In the genomic region with DNA sequence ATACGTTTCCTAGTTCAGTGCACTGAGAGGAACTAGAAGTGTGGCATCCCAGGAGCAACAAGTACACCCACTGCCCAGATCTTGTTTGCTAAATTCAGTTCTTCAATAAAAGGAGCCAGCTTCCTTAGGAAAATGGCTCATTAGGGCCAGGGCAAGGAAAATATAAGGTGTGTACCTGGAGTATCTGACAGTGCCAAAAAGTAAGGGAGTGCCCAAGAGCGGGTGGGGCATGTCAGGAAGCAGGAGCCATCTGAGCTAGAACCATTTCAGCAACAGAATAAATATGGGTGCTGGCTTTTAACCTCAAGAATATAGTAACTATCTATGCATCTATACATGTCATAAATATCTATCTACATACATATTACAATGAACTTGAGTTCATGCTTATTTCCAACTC, we compare ENCODE assay signal across 19 cellular contexts. TPM values are rescaled to one million over a fixed set of nuclear protein-coding genes. Genes with fewer than 3 reads are reported as not detected.
A peak's percentile ranks its signal among the peaks of the same experiment; 100 is the strongest.
DNase-seq lines count a peak whose midpoint lies in the region; ATAC-seq and TF ChIP-seq lines count a peak whose summit lies in the region.
"Had no signal": no experiment of that assay in that cellular context is flagged by ENCODE, and none has a peak within 500 bp of the region (broad histone marks: within the 10 kb centered on the region; RNA-seq: fewer than 3 reads in every experiment).

No MANE protein-coding gene starts in this region.

- H3K36me3 Mint-ChIP-seq in activated CD8-positive, alpha-beta T cell treated with anti-CD3 and anti-CD28 coated beads, Interleukin-2, amount 10 ng/mL, durations not matched to agents 7 days and 5 days (ENCODE audit: low read depth) = peaks cover 3% of the 10 kb centered on the region
- peaks cover 31% of the 10 kb centered on the region for H3K36me3 Mint-ChIP-seq in activated CD8-positive, alpha-beta T cell treated with anti-CD3 and anti-CD28 coated beads for 36 hours (ENCODE audit: low read depth)
- H3K36me3 Mint-ChIP-seq in osteocyte (ENCODE audit: unreplicated experiment) = peaks cover 22% of the 10 kb centered on the region

- TF ChIP-seq EP300 in esophagus muscularis mucosa (IDR thresholded peaks at IDR 0.05) = no peak

- H3K36me3 ChIP-seq in esophagus muscularis mucosa (peaks cover 0 to 16% (median 3%) of the 10 kb centered on the region in 4 donors), esophagus squamous epithelium (peaks cover 0 to 10% (median 0%) of the 10 kb centered on the region in 3 donors)

- intact Hi-C loops in activated CD8-positive, alpha-beta T cell treated with anti-CD3 and anti-CD28 coated beads for 36 hours (cut with micrococcal nuclease) = no loop called here
- intact Hi-C loops in esophagus muscularis mucosa (cut with DNase I) = no loop called here
- intact Hi-C loops in esophagus squamous epithelium (cut with DNase I) = no loop called here

- CTCF ChIA-PET in activated CD8-positive, alpha-beta T cell treated with anti-CD3 and anti-CD28 coated beads, Interleukin-2, amount 10 ng/mL, durations not matched to agents 7 days and 5 days (lab: Charles Lee) = no interaction called here
- CTCF ChIA-PET in activated CD8-positive, alpha-beta T cell treated with anti-CD3 and anti-CD28 coated beads for 36 hours (lab: Charles Lee) = no interaction called here
- CTCF ChIA-PET in HEK293T (lab: Yijun Ruan, JAX) = no interaction called here

- no peaks in the 10 kb centered on the region for H3K9me3 ChIP-seq in esophagus muscularis mucosa
- peaks cover 0 to 5% (median 0%) of the 10 kb centered on the region in 3 donors for H3K9me3 ChIP-seq in esophagus squamous epithelium

- H3K4me1 Mint-ChIP-seq in activated CD8-positive, alpha-beta T cell treated with anti-CD3 and anti-CD28 coated beads, Interleukin-2, amount 10 ng/mL, durations not matched to agents 7 days and 5 days (ENCODE audit: low read depth) = peaks cover under 1% of the 10 kb centered on the region
- H3K4me1 Mint-ChIP-seq in activated CD8-positive, alpha-beta T cell treated with anti-CD3 and anti-CD28 coated beads for 36 hours (ENCODE audit: low read depth) = peaks cover 3% of the 10 kb centered on the region
- H3K4me1 Mint-ChIP-seq in osteocyte (ENCODE audit: unreplicated experiment) = no peaks in the 10 kb centered on the region
- H3K4me1 Mint-ChIP-seq: B cell had no signal

- H3K27me3 ChIP-seq in esophagus muscularis mucosa (no peaks in the 10 kb centered on the region), esophagus squamous epithelium (no peaks in the 10 kb centered on the region)
- H3K27me3 ChIP-seq: BLaER1 had no signal

- H3K4me3 ChIP-seq in esophagus muscularis mucosa (no peak overlapping the region), esophagus squamous epithelium (no peak overlapping the region)
- H3K4me3 ChIP-seq: BLaER1, GM23248 had no signal

- TF ChIP-seq POLR2A in esophagus muscularis mucosa (IDR thresholded peaks at IDR 0.05; ENCODE audit: low read depth) (no peak), esophagus squamous epithelium (IDR thresholded peaks at IDR 0.05) (no peak)

- POLR2A ChIA-PET in activated CD8-positive, alpha-beta T cell treated with anti-CD3 and anti-CD28 coated beads, Interleukin-2, amount 10 ng/mL, durations not matched to agents 7 days and 5 days (lab: Charles Lee) = no interaction called here
- POLR2A ChIA-PET in activated CD8-positive, alpha-beta T cell treated with anti-CD3 and anti-CD28 coated beads for 36 hours (lab: Charles Lee) = no interaction called here
- POLR2A ChIA-PET in HEK293T (lab: Yijun Ruan, JAX) = no interaction called here

- TF ChIP-seq CTCF in activated CD8-positive, alpha-beta T cell treated with anti-CD3 and anti-CD28 coated beads for 36 hours (IDR thresholded peaks at IDR 0.05) = no peak
- TF ChIP-seq CTCF in esophagus muscularis mucosa (IDR thresholded peaks at IDR 0.05) = no peak
- no peak for TF ChIP-seq CTCF in osteocyte (IDR thresholded peaks at IDR 0.05)
- no peak for TF ChIP-seq CTCF in esophagus squamous epithelium (IDR thresholded peaks at IDR 0.05)

- no peak for ATAC-seq in activated CD8-positive, alpha-beta T cell treated with anti-CD3 and anti-CD28 coated beads, Interleukin-2, amount 10 ng/mL, durations not matched to agents 7 days and 5 days
- no peak for ATAC-seq in activated CD8-positive, alpha-beta T cell treated with anti-CD3 and anti-CD28 coated beads for 36 hours
- ATAC-seq: CD8-positive, alpha-beta T cell had no signal

- H3K9me3 Mint-ChIP-seq in activated CD8-positive, alpha-beta T cell treated with anti-CD3 and anti-CD28 coated beads, Interleukin-2, amount 10 ng/mL, durations not matched to agents 7 days and 5 days (ENCODE audit: insufficient read depth) = peaks cover 4% of the 10 kb centered on the region
- H3K9me3 Mint-ChIP-seq in activated CD8-positive, alpha-beta T cell treated with anti-CD3 and anti-CD28 coated beads for 36 hours = peaks cover 2% of the 10 kb centered on the region
- peaks cover 15% of the 10 kb centered on the region for H3K9me3 Mint-ChIP-seq in osteocyte (ENCODE audit: unreplicated experiment)

- H3K4me1 ChIP-seq in esophagus muscularis mucosa (no peaks in the 10 kb centered on the region), esophagus squamous epithelium (peaks cover 0 to 6% (median 0%) of the 10 kb centered on the region in 3 donors)
- H3K4me1 ChIP-seq: BLaER1, Caco-2 had no signal

- H3K27ac ChIP-seq in esophagus muscularis mucosa (replicated peaks in 1 of 4) (no peak overlapping the region), esophagus squamous epithelium (no peak overlapping the region)
- H3K27ac ChIP-seq: 22Rv1, BLaER1, C4-2B, GM23248 had no signal

- no peak overlapping the region for H3K4me3 Mint-ChIP-seq in activated CD8-positive, alpha-beta T cell treated with anti-CD3 and anti-CD28 coated beads, Interleukin-2, amount 10 ng/mL, durations not matched to agents 7 days and 5 days
- no peak overlapping the region for H3K4me3 Mint-ChIP-seq in activated CD8-positive, alpha-beta T cell treated with anti-CD3 and anti-CD28 coated beads for 36 hours
- no peak overlapping the region for H3K4me3 Mint-ChIP-seq in osteocyte (ENCODE audit: unreplicated experiment)
- H3K4me3 Mint-ChIP-seq: B cell; CD4-positive, CD25-positive, alpha-beta regulatory T cell; CD8-positive, alpha-beta T cell had no signal

- no peak overlapping the region for H3K27ac Mint-ChIP-seq in activated CD8-positive, alpha-beta T cell treated with anti-CD3 and anti-CD28 coated beads, Interleukin-2, amount 10 ng/mL, durations not matched to agents 7 days and 5 days
- H3K27ac Mint-ChIP-seq in activated CD8-positive, alpha-beta T cell treated with anti-CD3 and anti-CD28 coated beads for 36 hours = no peak overlapping the region
- H3K27ac Mint-ChIP-seq in osteocyte (ENCODE audit: unreplicated experiment) = no peak overlapping the region
- H3K27ac Mint-ChIP-seq: B cell; CD4-positive, CD25-positive, alpha-beta regulatory T cell; CD8-positive, alpha-beta T cell had no signal

- DNase-seq in activated CD8-positive, alpha-beta T cell treated with anti-CD3 and anti-CD28 coated beads, Interleukin-2, amount 10 ng/mL, durations not matched to agents 7 days and 5 days = peak; percentile 5
- no peak for DNase-seq in activated CD8-positive, alpha-beta T cell treated with anti-CD3 and anti-CD28 coated beads for 36 hours
- DNase-seq in esophagus muscularis mucosa (ENCODE audit: extremely low spot score) = peak; percentile 26
- DNase-seq in osteocyte (ENCODE audit: extremely low spot score, unreplicated experiment) = peak; percentile 21
- DNase-seq in HEK293T (ENCODE audit: extremely low spot score) = no peak
- no peak for DNase-seq in esophagus squamous epithelium (lab: John Stamatoyannopoulos, UW)
- DNase-seq in RPMI8226 = no peak
- DNase-seq: CD4-positive, CD25-positive, alpha-beta regulatory T cell; CD8-positive, alpha-beta T cell; DMS153; DND-41; GM23248; H7; HCEC 1CT had no signal

- H3K27me3 Mint-ChIP-seq in activated CD8-positive, alpha-beta T cell treated with anti-CD3 and anti-CD28 coated beads, Interleukin-2, amount 10 ng/mL, durations not matched to agents 7 days and 5 days (ENCODE audit: low read depth) = no peaks in the 10 kb centered on the region
- H3K27me3 Mint-ChIP-seq in activated CD8-positive, alpha-beta T cell treated with anti-CD3 and anti-CD28 coated beads for 36 hours = no peaks in the 10 kb centered on the region
- no peaks in the 10 kb centered on the region for H3K27me3 Mint-ChIP-seq in osteocyte (ENCODE audit: unreplicated experiment)
- H3K27me3 Mint-ChIP-seq: B cell; CD4-positive, CD25-positive, alpha-beta regulatory T cell had no signal

- 95% methylated on average over 2 of the region's 2 CpGs for WGBS in esophagus muscularis mucosa
- 64 to 81% methylated on average over 2 of the region's 2 CpGs for WGBS in esophagus squamous epithelium, 2 donors

TF ChIP-seq in HEK293T, 16 proteins besides CTCF, POLR2A, EP300 and RAD21 (continues in another document):
- TF ChIP-seq, protein P1, sequence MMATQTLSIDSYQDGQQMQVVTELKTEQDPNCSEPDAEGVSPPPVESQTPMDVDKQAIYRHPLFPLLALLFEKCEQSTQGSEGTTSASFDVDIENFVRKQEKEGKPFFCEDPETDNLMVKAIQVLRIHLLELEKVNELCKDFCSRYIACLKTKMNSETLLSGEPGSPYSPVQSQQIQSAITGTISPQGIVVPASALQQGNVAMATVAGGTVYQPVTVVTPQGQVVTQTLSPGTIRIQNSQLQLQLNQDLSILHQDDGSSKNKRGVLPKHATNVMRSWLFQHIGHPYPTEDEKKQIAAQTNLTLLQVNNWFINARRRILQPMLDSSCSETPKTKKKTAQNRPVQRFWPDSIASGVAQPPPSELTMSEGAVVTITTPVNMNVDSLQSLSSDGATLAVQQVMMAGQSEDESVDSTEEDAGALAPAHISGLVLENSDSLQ (IDR thresholded peaks at IDR 0.05) = no peak
- no peak for TF ChIP-seq LEF1 (IDR thresholded peaks at IDR 0.05; ENCODE audit: borderline replicate concordance)
- TF ChIP-seq L3MBTL2 (conservative IDR thresholded peaks at IDR 0.05) = no peak
- TF ChIP-seq SUZ12 (IDR thresholded peaks at IDR 0.05) = no peak
- no peak for TF ChIP-seq ELF4 (IDR thresholded peaks at IDR 0.05)
- TF ChIP-seq TARDBP (IDR thresholded peaks at IDR 0.05) = no peak
- TF ChIP-seq FOXM1 (IDR thresholded peaks at IDR 0.05; ENCODE audit: borderline replicate concordance) = no peak
- no peak for TF ChIP-seq SP1 (IDR thresholded peaks at IDR 0.05)
- TF ChIP-seq HDGF (IDR thresholded peaks at IDR 0.05; ENCODE audit: borderline replicate concordance) = no peak
- no peak for TF ChIP-seq BHLHE40 (IDR thresholded peaks at IDR 0.05; ENCODE audit: borderline replicate concordance)
- no peak for TF ChIP-seq ARNT (IDR thresholded peaks at IDR 0.05)
- no peak for TF ChIP-seq FOXK2 (IDR thresholded peaks at IDR 0.05)
- no peak for TF ChIP-seq FOXA1 (IDR thresholded peaks at IDR 0.05)
- TF ChIP-seq ZNF384 (IDR thresholded peaks at IDR 0.05) = no peak
- TF ChIP-seq NFRKB (IDR thresholded peaks at IDR 0.05) = no peak

RNA-seq across cellular contexts. Expression of a gene that starts 44.1 kb away (rescaled TPM):
- total RNA-seq in activated CD8-positive, alpha-beta T cell treated with anti-CD3 and anti-CD28 coated beads, Interleukin-2, amount 10 ng/mL, durations not matched to agents 7 days and 5 days = 10 to 100 TPM; 22.0 to 26.5 TPM
- 10 to 100 TPM; 19.1 to 23.4 TPM for total RNA-seq in activated CD8-positive, alpha-beta T cell treated with anti-CD3 and anti-CD28 coated beads for 36 hours
- total RNA-seq in esophagus muscularis mucosa (10 to 100 TPM; 31.6 to 68.1 (median 38.9) TPM), osteocyte (80.6 and 89.2 TPM in 2 replicates), esophagus squamous epithelium (10 to 100 TPM; 17.7 to 46.5 (median 20.4) TPM)

Comparison
In these comparisons a context has a peak if more than half of its experiments do, and no peak if none do; other contexts are left out.
1. DNase-seq: peak in activated CD8-positive, alpha-beta T cell treated with anti-CD3 and anti-CD28 coated beads, Interleukin-2, amount 10 ng/mL, durations not matched to agents 7 days and 5 days (single experiment), esophagus muscularis mucosa (single experiment) and osteocyte (single experiment); none in activated CD8-positive, alpha-beta T cell treated with anti-CD3 and anti-CD28 coated beads for 36 hours (single experiment), HEK293T (single experiment), esophagus squamous epithelium (single experiment) and RPMI8226 (single experiment).